Comparison of ENCODE assay signal across 1 cellular context in the genomic region with DNA sequence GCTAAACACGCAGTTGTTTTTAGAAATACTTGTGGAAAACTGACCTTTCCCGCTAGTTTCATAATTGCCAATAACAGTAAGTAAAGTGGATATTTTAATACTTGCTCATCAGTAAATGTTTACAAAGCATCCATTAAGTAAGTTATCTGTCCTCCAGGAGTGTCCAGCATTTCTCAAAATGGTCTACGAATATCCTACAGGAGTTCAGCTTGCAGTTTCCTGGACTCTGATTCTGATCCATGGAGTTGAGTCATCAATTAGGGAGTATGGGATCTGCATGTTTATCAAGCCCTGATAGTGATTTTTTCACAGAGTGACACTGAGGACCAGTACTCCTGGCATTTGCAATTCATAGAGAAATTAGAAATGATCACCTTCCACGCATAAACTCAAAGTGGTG.
TF ChIP-seq lines count a peak whose summit lies in the region.

No MANE protein-coding gene starts in this region.

TF ChIP-seq in IMR-90, 13 proteins besides CTCF, POLR2A, EP300 and RAD21 (continued from another document):
- TF ChIP-seq ELK1 (IDR thresholded peaks at IDR 0.05; ENCODE audit: borderline replicate concordance, low read depth, low read length): no peak
- no peak for TF ChIP-seq SMC3 (IDR thresholded peaks at IDR 0.05; ENCODE audit: low read depth, low read length)
TF ChIP-seq in IMR-90: peak in this region for 0.
